ENCODE assay signal across 8 cellular contexts in the genomic region with DNA sequence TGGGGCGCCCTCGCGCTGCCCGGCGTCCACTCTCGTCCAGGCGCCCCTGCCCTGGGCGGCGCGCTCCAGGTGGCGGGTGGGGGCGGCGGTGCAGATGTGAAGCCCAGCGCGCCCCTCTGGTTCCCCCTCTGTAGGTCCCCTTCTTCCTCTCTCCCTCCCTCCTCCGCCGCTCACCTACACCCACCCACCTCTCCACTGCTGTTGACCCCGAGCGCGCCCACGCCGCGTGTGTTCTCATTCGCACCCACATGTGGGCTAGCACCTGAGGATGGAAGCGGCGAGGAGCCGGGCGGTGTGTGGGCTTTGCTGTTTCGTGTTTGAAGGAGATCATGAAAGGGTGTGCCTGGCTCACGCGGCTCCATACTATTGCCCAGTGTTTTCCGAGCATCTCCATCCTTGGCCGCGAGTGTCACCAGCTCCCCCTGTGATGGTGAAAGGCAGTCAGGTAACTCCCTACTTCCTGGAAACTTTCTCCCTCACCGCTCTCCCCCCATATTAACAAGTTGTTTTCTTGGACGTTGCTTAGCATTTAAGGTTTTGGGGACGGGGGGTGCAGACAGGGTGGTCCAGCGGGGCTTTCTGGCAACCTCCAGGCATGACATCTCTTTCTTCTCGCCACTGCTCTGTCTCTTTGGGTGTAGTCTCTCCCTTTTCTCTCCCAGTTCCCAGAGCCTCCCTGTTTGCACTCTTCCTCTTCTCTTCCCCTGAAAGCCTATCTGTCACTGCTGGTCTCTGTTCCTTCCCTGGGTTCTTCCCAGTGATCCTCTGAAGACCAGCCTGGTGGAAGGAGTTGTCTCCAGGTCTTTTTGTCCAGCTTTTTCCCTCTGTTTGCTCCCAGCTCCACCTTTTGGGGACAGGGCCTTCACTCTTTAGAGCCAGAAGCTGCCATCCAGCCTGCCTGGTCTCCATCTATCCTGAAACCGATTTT. TPM values are rescaled to one million over a fixed set of nuclear protein-coding genes. Genes with fewer than 3 reads are reported as not detected.
DNase-seq lines count a peak whose midpoint lies in the region; ATAC-seq and TF ChIP-seq lines count a peak whose summit lies in the region.

No MANE protein-coding gene starts in this region.

- ATAC-seq in heart left ventricle, result peak in 1 of 4 donors; percentile 16
- ATAC-seq in sciatic nerve, result no peak

- peak overlapping the region; percentile 87 for H3K4me3 Mint-ChIP-seq in mesothelial cell of epicardium

- H3K27me3 ChIP-seq in heart left ventricle (peaks cover 0 to 52% (median 0%) of the 10 kb centered on the region in 9 donors), uterus (no peaks in the 10 kb centered on the region)

- 14 to 36% (median 22%) methylated on average over 14 to 40 of the region's 40 CpGs for WGBS in heart left ventricle, 4 donors

- H3K27me3 Mint-ChIP-seq in mesothelial cell of epicardium (ENCODE audit: low read depth), result peaks cover 4% of the 10 kb centered on the region

- H3K9me3 ChIP-seq in heart left ventricle, result no peaks in the 10 kb centered on the region
- H3K9me3 ChIP-seq in uterus, result no peaks in the 10 kb centered on the region

- no peak for DNase-seq in heart left ventricle
- DNase-seq in cardiac septum (ENCODE audit: low spot score), result no peak
- no peak for DNase-seq in astrocyte of the spinal cord (ENCODE audit: low read depth, low spot score)
- DNase-seq in mesothelial cell of epicardium (ENCODE audit: low spot score in 2 of 2, unreplicated experiment in 2 of 2), result peak in 1 of 2 experiments; percentile 49
- DNase-seq in uterus, result peak in 1 of 2 donors; percentile 51
- no peak for DNase-seq in sciatic nerve (ENCODE audit: low spot score)
- no peak for DNase-seq in GM10266 (ENCODE audit: extremely low spot score)
- no peak for DNase-seq in HCEC 1CT

- H3K4me1 Mint-ChIP-seq in mesothelial cell of epicardium, result peaks cover 48% of the 10 kb centered on the region

- no peaks in the 10 kb centered on the region for H3K36me3 Mint-ChIP-seq in mesothelial cell of epicardium

- TF ChIP-seq CTCF in heart left ventricle (IDR thresholded peaks at IDR 0.05) (no peak), astrocyte of the spinal cord (IDR thresholded peaks at IDR 0.05; ENCODE audit: low read depth, low read length) (no peak), mesothelial cell of epicardium (IDR thresholded peaks at IDR 0.05; ENCODE audit: unreplicated experiment) (no peak), uterus (IDR thresholded peaks at IDR 0.05) (no peak), GM10266 (IDR thresholded peaks at IDR 0.05; ENCODE audit: control insufficient read depth, insufficient read depth, low read depth, missing control alignments) (no peak)

- H3K27ac Mint-ChIP-seq in mesothelial cell of epicardium, result peak overlapping the region; percentile 74

- H3K36me3 ChIP-seq in heart left ventricle (peaks cover 0 to 20% (median 0%) of the 10 kb centered on the region in 9 donors), uterus (no peaks in the 10 kb centered on the region)

- H3K4me3 ChIP-seq in heart left ventricle (peak overlapping the region in 11 of 12 donors; percentile 55 to 92 (median 69)), astrocyte of the spinal cord (ENCODE audit: low read depth, low read length) (peak overlapping the region; percentile 55), uterus (peak overlapping the region; percentile 69 to 92)

- H3K27ac ChIP-seq in heart left ventricle (peak overlapping the region in 10 of 12 donors; percentile 50 to 93 (median 89)), uterus (peak overlapping the region; percentile 97)

- H3K4me1 ChIP-seq in heart left ventricle, result peaks cover 0 to 73% (median 24%) of the 10 kb centered on the region in 12 donors
- H3K4me1 ChIP-seq in uterus, result peaks cover 3 to 5% of the 10 kb centered on the region in 2 donors

- TF ChIP-seq POLR2A in heart left ventricle (IDR thresholded peaks at IDR 0.05) (no peak), uterus (IDR thresholded peaks at IDR 0.05) (no peak)

- in situ Hi-C loops in astrocyte of the spinal cord (cut with HindIII; ENCODE audit: low sequenced_read_pairs), result no loop called here

- intact Hi-C loops in heart left ventricle (cut with DNase I), result loop anchor here in 9 of 10 donors (1.0 to 10.0 kb wide), 13 partner anchors 108 to 730 kb away; no protein-coding TSS in a partner anchor
- intact Hi-C loops in cardiac septum (cut with DNase I), result loop anchor here (5.0 kb wide), 2 partner anchors 218 to 528 kb away; no protein-coding TSS in a partner anchor
- intact Hi-C loops in uterus (cut with DNase I; ENCODE audit: low total_unique reads), result loop anchor here (10.0 kb wide), 2 partner anchors 220 to 530 kb away; no protein-coding TSS in a partner anchor
- intact Hi-C loops in sciatic nerve (cut with DNase I), result loop anchor here (10.0 kb wide), 1 partner anchor 530 kb away; no protein-coding TSS in a partner anchor

- no peaks in the 10 kb centered on the region for H3K9me3 Mint-ChIP-seq in mesothelial cell of epicardium

RNA-seq across cellular contexts. Expression of a gene that starts 1.6 kb away (rescaled TPM):
- 100 to 1,000 TPM in 8 of 9 donors, 10 to 100 TPM in 1; 77.6 to 196 (median 165) TPM for total RNA-seq in heart left ventricle
- 10 to 100 TPM; 41.9 to 68.2 TPM for polyA plus RNA-seq in heart left ventricle
- total RNA-seq in cardiac septum, result 182 TPM
- total RNA-seq in mesothelial cell of epicardium, result 29.8 to 33.6 TPM (median 31.2 TPM) in 3 replicates
- 100 to 1,000 TPM in 1 of 4 donors, 10 to 100 TPM in 3; 15.9 to 121 (median 32.1) TPM for total RNA-seq in uterus
- total RNA-seq in sciatic nerve, result 9.0 TPM

RNA-seq across cellular contexts. Expression of a gene that starts 50.1 kb away (rescaled TPM):
- total RNA-seq in heart left ventricle, result 1 to 10 TPM; 1.4 to 5.4 (median 2.4) TPM
- polyA plus RNA-seq in heart left ventricle, result 1 to 10 TPM; 1.3 to 5.7 TPM
- 2.1 TPM for total RNA-seq in cardiac septum
- 19.8 to 22.9 TPM (median 21.4 TPM) in 3 replicates for total RNA-seq in mesothelial cell of epicardium
- 10 to 100 TPM; 13.6 to 34.4 (median 20.7) TPM for total RNA-seq in uterus
- 17.7 TPM for total RNA-seq in sciatic nerve
